ENCODE assay signal across 17 cellular contexts in the genomic region with DNA sequence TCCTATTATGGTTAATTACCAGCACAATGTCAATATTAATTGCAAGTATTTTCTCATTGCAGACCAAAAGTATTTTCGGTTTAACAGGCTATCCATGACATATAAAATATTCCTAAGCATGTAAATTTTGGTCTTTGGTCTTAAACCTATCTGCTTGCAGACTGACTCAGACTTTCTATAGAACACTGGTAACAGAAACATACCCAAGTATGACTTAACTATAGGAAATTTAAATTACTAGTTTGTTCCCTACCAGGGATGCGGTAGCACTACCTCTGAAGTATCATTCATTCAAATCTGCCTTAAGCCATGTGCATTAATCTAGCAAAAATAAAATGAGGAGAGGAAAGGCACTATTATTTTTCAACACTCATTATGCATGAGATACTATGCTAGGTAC. TPM values are rescaled to one million over a fixed set of nuclear protein-coding genes. Genes with fewer than 3 reads are reported as not detected.
"Had no signal": no experiment of that assay in that cellular context is flagged by ENCODE, and none has a peak within 500 bp of the region (broad histone marks: within the 10 kb centered on the region; RNA-seq: fewer than 3 reads in every experiment).

No MANE protein-coding gene starts in this region.

- ATAC-seq: T-cell had no signal

- H3K27me3 ChIP-seq: brain microvascular endothelial cell, thyroid gland, vagina had no signal

- H3K9me3 ChIP-seq: neutrophil, thyroid gland, vagina had no signal

- H3K27ac Mint-ChIP-seq: activated naive CD4-positive, alpha-beta T cell treated with anti-CD3 and anti-CD28 coated beads for 36 hours; activated T-helper 1 cell treated with anti-CD3 and anti-CD28 coated beads, Interleukin-12 subunit alpha, Interleukin-12 subunit beta, Interleukin-2, Interleukin-4 antibody, amounts not matched to agents 30 ng/mL and 10 ng/mL and 1 ng/mL, durations not matched to agents 14 hours and 24 hours and 36 hours; T-cell had no signal

- DNase-seq: activated naive CD4-positive, alpha-beta T cell treated with anti-CD3 and anti-CD28 coated beads for 36 hours; amygdala; brain microvascular endothelial cell; effector memory CD4-positive, alpha-beta T cell; hippocampal formation; midbrain; retina; stimulated activated CD4-positive, alpha-beta T cell treated with anti-CD3 and anti-CD28 coated beads, Interleukin-4, amount 100 ng/mL, for 1 hour; stimulated activated CD8-positive, alpha-beta memory T cell treated with anti-CD3 and anti-CD28 coated beads, Interleukin-4, amount 100 ng/mL, for 48 hours; T-cell; T1000; thyroid gland had no signal

- H3K4me3 ChIP-seq: thyroid gland, vagina had no signal

- H3K27ac ChIP-seq: brain microvascular endothelial cell, neutrophil, thyroid gland, vagina had no signal

- H3K9me3 Mint-ChIP-seq: activated naive CD4-positive, alpha-beta T cell treated with anti-CD3 and anti-CD28 coated beads for 36 hours; activated T-helper 1 cell treated with anti-CD3 and anti-CD28 coated beads, Interleukin-12 subunit alpha, Interleukin-12 subunit beta, Interleukin-2, Interleukin-4 antibody, amounts not matched to agents 30 ng/mL and 10 ng/mL and 1 ng/mL, durations not matched to agents 14 hours and 24 hours and 36 hours; T-cell had no signal

- H3K36me3 ChIP-seq: brain microvascular endothelial cell, thyroid gland had no signal

- H3K4me3 Mint-ChIP-seq: activated naive CD4-positive, alpha-beta T cell treated with anti-CD3 and anti-CD28 coated beads for 36 hours; activated T-helper 1 cell treated with anti-CD3 and anti-CD28 coated beads, Interleukin-12 subunit alpha, Interleukin-12 subunit beta, Interleukin-2, Interleukin-4 antibody, amounts not matched to agents 30 ng/mL and 10 ng/mL and 1 ng/mL, durations not matched to agents 14 hours and 24 hours and 36 hours; T-cell had no signal

- H3K27me3 Mint-ChIP-seq: T-cell had no signal

RNA-seq across cellular contexts. Expression of gene HHIPL2, which starts 38.9 kb away (rescaled TPM):
- total RNA-seq: epithelial cell of proximal tubule, lower leg skin, vagina had no signal
